In the genomic region with DNA sequence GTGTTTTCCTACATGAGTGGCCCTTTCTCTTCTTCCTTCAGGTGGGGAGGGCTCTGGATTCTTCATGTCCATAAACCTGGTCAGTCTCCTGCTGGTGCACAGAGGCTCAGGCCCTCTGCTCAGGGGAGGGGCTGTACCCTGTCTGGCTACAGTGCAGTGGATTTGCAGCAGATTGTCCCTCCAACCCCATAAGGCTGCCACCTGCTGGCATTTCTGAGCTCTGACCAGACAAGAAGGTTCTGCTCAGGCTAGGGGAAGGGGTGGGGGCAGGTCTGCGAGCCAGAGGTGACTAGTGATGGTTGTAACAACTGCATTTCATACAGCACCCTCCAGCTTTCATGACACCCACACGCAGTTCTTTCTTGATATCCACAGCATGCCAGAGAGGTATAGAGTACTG, we compare ENCODE assay signal across 8 cellular contexts.
DNase-seq lines count a peak whose midpoint lies in the region; ATAC-seq and TF ChIP-seq lines count a peak whose summit lies in the region.
"Not testable (repeated sequence)": the region's sequence is repeated elsewhere in the genome, so short reads cannot be mapped to it uniquely, and the experiment has no call there.

No MANE protein-coding gene starts in this region.

- H3K27me3 ChIP-seq in OCI-LY3 (ENCODE audit: low read depth, low read length): not testable (repeated sequence)

- H3K4me1 Mint-ChIP-seq in activated T-cell treated with anti-CD3 and anti-CD28 coated beads, Interleukin-2, amount 50 U/mL, for 4 hours (ENCODE audit: low read depth): not testable (repeated sequence)

- not testable (repeated sequence) for H3K36me3 Mint-ChIP-seq in activated T-cell treated with anti-CD3 and anti-CD28 coated beads, Interleukin-2, amount 50 U/mL, for 4 hours (ENCODE audit: insufficient read depth)

- peak; percentile 36 to 53 for ATAC-seq in activated T-cell treated with anti-CD3 and anti-CD28 coated beads, Interleukin-2, amount 50 U/mL, for 4 hours

- not testable (repeated sequence) for H3K4me3 ChIP-seq in OCI-LY3 (ENCODE audit: low read length); epithelial cell of esophagus (ENCODE audit: low read length); retinal pigment epithelial cell (ENCODE audit: low read length)

- not testable (repeated sequence) for H4K20me1 ChIP-seq in OCI-LY3 (ENCODE audit: insufficient read depth, low read length)

- H2AFZ ChIP-seq in OCI-LY3 (ENCODE audit: low read depth, low read length): not testable (repeated sequence)

- H3K4me2 ChIP-seq in OCI-LY3 (ENCODE audit: low read length): not testable (repeated sequence)

- H3K4me1 ChIP-seq in OCI-LY3 (ENCODE audit: low read length): not testable (repeated sequence)

- H3K9ac ChIP-seq in OCI-LY3 (ENCODE audit: low read length): not testable (repeated sequence)

- H3K79me2 ChIP-seq in OCI-LY3 (ENCODE audit: low read length): not testable (repeated sequence)

- not testable (repeated sequence) for H3K27me3 Mint-ChIP-seq in activated T-cell treated with anti-CD3 and anti-CD28 coated beads, Interleukin-2, amount 50 U/mL, for 4 hours (ENCODE audit: low read depth)

- H3K4me3 Mint-ChIP-seq in activated T-cell treated with anti-CD3 and anti-CD28 coated beads, Interleukin-2, amount 50 U/mL, for 4 hours: not testable (repeated sequence)

- H3K9me3 Mint-ChIP-seq in activated T-cell treated with anti-CD3 and anti-CD28 coated beads, Interleukin-2, amount 50 U/mL, for 4 hours: not testable (repeated sequence)

- in situ Hi-C loops in GM13977 (cut with MboI; ENCODE audit: low pct_unique_long_range_greater_than_20kb, low sequenced_read_pairs, unreplicated experiment): not testable (repeated sequence)

- H3K9me3 ChIP-seq in OCI-LY3 (ENCODE audit: insufficient read depth, low read length): not testable (repeated sequence)

- TF ChIP-seq CTCF in GM13977 (IDR thresholded peaks at IDR 0.05; ENCODE audit: extremely low read depth, insufficient read depth, missing control alignments) (peak; percentile 50), OCI-LY3 (IDR thresholded peaks at IDR 0.05; ENCODE audit: low read depth, low read length) (peak; percentile 51), epithelial cell of esophagus (IDR thresholded peaks at IDR 0.05; ENCODE audit: insufficient read depth, low read depth, low read length, missing control alignments) (peak; percentile 62), retinal pigment epithelial cell (conservative IDR thresholded peaks at IDR 0.05; ENCODE audit: low read depth, low read length) (peak; percentile 71)

- DNase-seq in AG08395 (ENCODE audit: low spot score) (peak; percentile 31), NAMALWA (ENCODE audit: low spot score) (peak; percentile 69), epithelial cell of esophagus (ENCODE audit: low read depth) (peak; percentile 62), kidney glomerular epithelial cell (lab: John Stamatoyannopoulos, UW) (peak; percentile 58)
- DNase-seq in GM13977 (ENCODE audit: low spot score); activated T-cell treated with anti-CD3 and anti-CD28 coated beads, Interleukin-2, amount 50 U/mL, for 4 hours; retinal pigment epithelial cell (ENCODE audit: low read depth): not testable (repeated sequence)

- H3K27ac ChIP-seq in OCI-LY3 (ENCODE audit: low read length): not testable (repeated sequence)

- H3K36me3 ChIP-seq in OCI-LY3 (replicated peaks; ENCODE audit: low read depth, low read length): not testable (repeated sequence)
